Comparison of ENCODE assay signal across 14 cellular contexts in genomic region chr3:12371525-12372140, GRCh38.
DNase-seq lines count a peak whose midpoint lies in the region; ATAC-seq and TF ChIP-seq lines count a peak whose summit lies in the region.
"Had no signal": no experiment of that assay in that cellular context is flagged by ENCODE, and none has a peak within 500 bp of the region (broad histone marks: within the 10 kb centered on the region; RNA-seq: fewer than 3 reads in every experiment).

No MANE protein-coding gene starts in this region.

- no peak overlapping the region for H3K56ac ChIP-seq in IMR-90 (ENCODE audit: extremely low read depth, insufficient read depth, low read length)

- H3K79me1 ChIP-seq in IMR-90 (ENCODE audit: low read depth in 1 of 2, low read length in 2 of 2) (peaks cover 0 to 7% of the 10 kb centered on the region in 2 experiments; a peak in 1 of 4 replicates), mesenchymal stem cell (replicated peaks; ENCODE audit: low read length, poor library complexity, severe bottlenecking) (peaks cover 10% of the 10 kb centered on the region)

- peak overlapping the region; percentile 25 for H2AFZ ChIP-seq in IMR-90 (replicated peaks; ENCODE audit: low read length, poor library complexity)
- no peak overlapping the region for H2AFZ ChIP-seq in mesenchymal stem cell (ENCODE audit: low read depth, low read length)

- no peaks in the 10 kb centered on the region for H3K27me3 ChIP-seq in AG04450 (ENCODE audit: control insufficient read depth, insufficient read depth, low read length)
- H3K27me3 ChIP-seq in IMR-90 (ENCODE audit: control insufficient read depth, insufficient read depth, low read length) = no peaks in the 10 kb centered on the region
- no peaks in the 10 kb centered on the region for H3K27me3 ChIP-seq in mesenchymal stem cell (ENCODE audit: control insufficient read depth in 1 of 2, insufficient read depth in 1 of 2, low read length in 2 of 2)

- H3K14ac ChIP-seq in IMR-90 (replicated peaks; ENCODE audit: low read depth, low read length) (no peak overlapping the region), mesenchymal stem cell (ENCODE audit: low read length in 2 of 2) (no peak overlapping the region)

- peak overlapping the region; percentile 34 for H3K27ac ChIP-seq in AG04450 (ENCODE audit: low read depth, low read length)
- peak overlapping the region; percentile 55 for H3K27ac ChIP-seq in IMR-90 (ENCODE audit: insufficient read depth, low read length)
- H3K27ac ChIP-seq in mesenchymal stem cell (ENCODE audit: low read length, poor library complexity, severe bottlenecking) = no peak overlapping the region

- peak overlapping the region; percentile 87 for H3K27ac Mint-ChIP-seq in endothelial cell (ENCODE audit: unreplicated experiment)
- H3K27ac Mint-ChIP-seq: activated naive CD8-positive, alpha-beta T cell treated with anti-CD3 and anti-CD28 coated beads for 36 hours had no signal

- H3K4me3 ChIP-seq in AG04450 (ENCODE audit: low read depth, low read length) (no peak overlapping the region), IMR-90 (ENCODE audit: insufficient read depth, low read depth, low read length) (no peak overlapping the region), mesenchymal stem cell (ENCODE audit: insufficient read depth in 1 of 2, low read depth in 1 of 2, low read length in 2 of 2) (no peak overlapping the region)

- H3K9me3 ChIP-seq in AG04450 (ENCODE audit: control insufficient read depth, insufficient read depth, low read length) (no peaks in the 10 kb centered on the region), IMR-90 (ENCODE audit: control insufficient read depth, insufficient read depth, low read length) (no peaks in the 10 kb centered on the region), mesenchymal stem cell (ENCODE audit: control insufficient read depth, low read length) (no peaks in the 10 kb centered on the region)

- CTCF ChIA-PET in AG04450 (lab: Charles Lee) (interaction anchor here (1.2 to 1.4 kb wide), 2 partner anchors 232 to 236 kb away, joined by 3 to 6 read pairs; no protein-coding TSS in a partner anchor), IMR-90 (lab: Yijun Ruan, JAX) (interaction anchor here (0.5 to 1.9 kb wide), 6 partner anchors 14 to 237 kb away, joined by 3 to 8 read pairs (median 4); no protein-coding TSS in a partner anchor)

- H3K4me3 Mint-ChIP-seq in endothelial cell (ENCODE audit: unreplicated experiment) = no peak overlapping the region
- H3K4me3 Mint-ChIP-seq: activated naive CD8-positive, alpha-beta T cell treated with anti-CD3 and anti-CD28 coated beads for 36 hours; central memory CD8-positive, alpha-beta T cell had no signal

- peak; percentile 94 for ATAC-seq in IMR-90 (ENCODE audit: low read depth)

- no peak overlapping the region for H2BK15ac ChIP-seq in IMR-90 (ENCODE audit: low read depth, low read length)
- H2BK15ac ChIP-seq in mesenchymal stem cell (ENCODE audit: low read depth, poor library complexity, severe bottlenecking) = no peak overlapping the region

- no peak for TF ChIP-seq POLR2A in IMR-90 (IDR thresholded peaks at IDR 0.05; ENCODE audit: low read depth, low read length)

- H3K4me1 ChIP-seq in IMR-90 (ENCODE audit: control insufficient read depth, insufficient read depth, low read length) (peaks cover 14% of the 10 kb centered on the region), mesenchymal stem cell (ENCODE audit: control insufficient read depth, insufficient read depth, low read depth, low read length) (no peaks in the 10 kb centered on the region)

- no CpG with 5 or more reads among the region's 6 CpGs for WGBS in IMR-90 (ENCODE audit: extremely low coverage in 2 of 2, insufficient read length in 1 of 2), 2 experiments
- 67% methylated on average over 6 of the region's 6 CpGs for WGBS in mesenchymal stem cell

- no peaks in the 10 kb centered on the region for H3K27me3 Mint-ChIP-seq in endothelial cell (ENCODE audit: unreplicated experiment)

- H3K4me2 ChIP-seq in IMR-90 (ENCODE audit: low read depth, low read length) = peak overlapping the region; percentile 52
- H3K4me2 ChIP-seq in mesenchymal stem cell (ENCODE audit: low read length, poor library complexity, severe bottlenecking) = no peak overlapping the region

- H4K8ac ChIP-seq in IMR-90 (ENCODE audit: low read depth in 2 of 2, low read length in 2 of 2) = peak overlapping the region in 1 of 2 experiments; percentile 46; a peak in 1 of 4 replicates
- H4K8ac ChIP-seq in mesenchymal stem cell (ENCODE audit: low read length) = no peak overlapping the region

- peak; percentile 26; the same call in 1 of the 2 replicates for TF ChIP-seq RAD21 in IMR-90 (IDR thresholded peaks at IDR 0.05; ENCODE audit: low read length)

- peak overlapping the region; percentile 61; the same call in 1 of the 2 replicates for H3K23ac ChIP-seq in IMR-90 (ENCODE audit: low read depth, low read length)
- no peak overlapping the region for H3K23ac ChIP-seq in mesenchymal stem cell (ENCODE audit: low read length in 2 of 2)

- peak overlapping the region; percentile 81; the same call in 1 of the 2 replicates for H2BK20ac ChIP-seq in IMR-90 (ENCODE audit: low read depth, low read length)

- H2AK5ac ChIP-seq in IMR-90 (ENCODE audit: low read depth, low read length) (peak overlapping the region; percentile 38; the same call in 1 of the 2 replicates), mesenchymal stem cell (ENCODE audit: low read length, severe bottlenecking) (no peak overlapping the region)

- POLR2A ChIA-PET in AG04450 (lab: Yijun Ruan, JAX) (interaction anchor here (1.4 kb wide), 1 partner anchor 113 kb away, joined by 4 read pairs; the partner anchor contains the start of gene TSEN2), IMR-90 (lab: Charles Lee; ENCODE audit: unreplicated experiment) (no interaction called here)

- H3K9me3 Mint-ChIP-seq in endothelial cell (ENCODE audit: unreplicated experiment) = no peaks in the 10 kb centered on the region
- H3K9me3 Mint-ChIP-seq: activated naive CD8-positive, alpha-beta T cell treated with anti-CD3 and anti-CD28 coated beads for 36 hours; central memory CD8-positive, alpha-beta T cell had no signal

- H3K9me1 ChIP-seq in IMR-90 (ENCODE audit: insufficient read depth, low read length) = peaks cover 3% of the 10 kb centered on the region

- H2BK5ac ChIP-seq in IMR-90 (ENCODE audit: low read depth, low read length, poor library complexity, severe bottlenecking) (peak overlapping the region; percentile 80), mesenchymal stem cell (ENCODE audit: low read depth, low read length, poor library complexity, severe bottlenecking) (no peak overlapping the region)

- H4K91ac ChIP-seq in IMR-90 (ENCODE audit: insufficient read depth, low read depth, low read length) = no peak overlapping the region
- H4K91ac ChIP-seq in mesenchymal stem cell (ENCODE audit: low read length) = no peak overlapping the region

- H3K4me1 Mint-ChIP-seq in endothelial cell (ENCODE audit: unreplicated experiment) = peaks cover 22% of the 10 kb centered on the region
- H3K4me1 Mint-ChIP-seq: activated naive CD8-positive, alpha-beta T cell treated with anti-CD3 and anti-CD28 coated beads for 36 hours; central memory CD8-positive, alpha-beta T cell had no signal

- no peaks in the 10 kb centered on the region for H3K36me3 Mint-ChIP-seq in endothelial cell (ENCODE audit: low read depth, unreplicated experiment)
- H3K36me3 Mint-ChIP-seq: activated naive CD8-positive, alpha-beta T cell treated with anti-CD3 and anti-CD28 coated beads for 36 hours had no signal

- H3K4ac ChIP-seq in IMR-90 (ENCODE audit: low read depth, low read length) = peak overlapping the region; percentile 67; the same call in 1 of the 2 replicates
- H3K4ac ChIP-seq in mesenchymal stem cell (ENCODE audit: low read depth in 1 of 2, low read length in 2 of 2) = no peak overlapping the region

- H2BK120ac ChIP-seq in IMR-90 (ENCODE audit: low read depth, low read length) = peak overlapping the region; percentile 65
- no peak overlapping the region for H2BK120ac ChIP-seq in mesenchymal stem cell (ENCODE audit: low read depth, low read length)

- no peaks in the 10 kb centered on the region for H4K20me1 ChIP-seq in IMR-90 (ENCODE audit: insufficient read depth, low read length)

- dilution Hi-C loops in IMR-90 (cut with HindIII; ENCODE audit: low sequenced_read_pairs, unreplicated experiment) = no loop called here

- H3K18ac ChIP-seq in IMR-90 (ENCODE audit: low read depth, low read length) = no peak overlapping the region
- H3K18ac ChIP-seq in mesenchymal stem cell (ENCODE audit: low read depth in 1 of 2, low read length in 2 of 2) = no peak overlapping the region

- H4K5ac ChIP-seq in IMR-90 (ENCODE audit: low read depth, low read length) = no peak overlapping the region

- H3K36me3 ChIP-seq in IMR-90 (ENCODE audit: control insufficient read depth, insufficient read depth, low read length) (no peaks in the 10 kb centered on the region), mesenchymal stem cell (ENCODE audit: control insufficient read depth in 1 of 2, insufficient read depth in 2 of 2, low read depth in 1 of 2, low read length in 2 of 2) (no peaks in the 10 kb centered on the region)

- peak; percentile 50 for DNase-seq in AG04450 (ENCODE audit: low read depth, low spot score)
- DNase-seq in IMR-90 = peak; percentile 86
- DNase-seq in endothelial cell (ENCODE audit: low spot score) = no peak
- DNase-seq in mesenchymal stem cell = peak; percentile 68
- no peak for DNase-seq in NCI-H2107 (lab: John Stamatoyannopoulos, UW)
- DNase-seq in germinal center (ENCODE audit: low spot score) = no peak
- DNase-seq in NAMALWA (ENCODE audit: low spot score) = no peak
- no peak for DNase-seq in Ammon's horn (ENCODE audit: low spot score)
- DNase-seq: activated CD4-positive, CD25-positive, alpha-beta regulatory T cell; activated naive CD8-positive, alpha-beta T cell treated with anti-CD3 and anti-CD28 coated beads for 36 hours; activated T-cell treated with anti-CD3 and anti-CD28 coated beads for 4 hours; midbrain; NCI-H446 treated with DMSO at 0.1 percent for 48 hours had no signal

- H3K9ac ChIP-seq in IMR-90 (ENCODE audit: low read depth, low read length) (no peak overlapping the region), mesenchymal stem cell (ENCODE audit: low read length) (no peak overlapping the region)

- intact Hi-C loops in IMR-90 (cut with micrococcal nuclease) = loop anchor here (5.0 kb wide), 1 partner anchor 64 kb away; no protein-coding TSS in a partner anchor

- H2AK9ac ChIP-seq in IMR-90 (replicated peaks; ENCODE audit: low read depth, low read length, poor library complexity) = no peak overlapping the region

- no peak overlapping the region for H2BK12ac ChIP-seq in mesenchymal stem cell (ENCODE audit: low read length in 2 of 2)

- in situ Hi-C loops in IMR-90 (cut with MboI; ENCODE audit: low sequenced_read_pairs) = no loop called here

- TF ChIP-seq CTCF in AG04450 (IDR thresholded peaks at IDR 0.05; ENCODE audit: low read depth, low read length) = no peak
- no peak; the same call in 1 of the 2 replicates for TF ChIP-seq CTCF in IMR-90 (conservative IDR thresholded peaks at IDR 0.05; ENCODE audit: low read depth, low read length)
- no peak for TF ChIP-seq CTCF in endothelial cell (IDR thresholded peaks at IDR 0.05; ENCODE audit: unreplicated experiment)

- no TSS peak for BruUV-seq in IMR-90 (replicated peaks; lab: Mats Ljungman, UMichigan)

TF ChIP-seq in IMR-90, 13 proteins besides CTCF, POLR2A, EP300 and RAD21 (continues in another document):
- TF ChIP-seq RFX5 (IDR thresholded peaks at IDR 0.05; ENCODE audit: low read depth, low read length) (no peak), BHLHE40 (IDR thresholded peaks at IDR 0.05; ENCODE audit: low read depth, low read length) (no peak)

Comparison
In these comparisons a context has a peak if more than half of its experiments do, and no peak if none do; other contexts are left out.
1. DNase-seq: peak in AG04450 (single experiment), IMR-90 (single experiment) and mesenchymal stem cell (single experiment); none in endothelial cell (single experiment), NCI-H2107 (single experiment), germinal center (single experiment), NAMALWA (single experiment) and Ammon's horn (single experiment).